In genomic region chr16:15618392-15618791, GRCh38 we compare ENCODE assay signal across 9 cellular contexts. TPM values are rescaled to one million over a fixed set of nuclear protein-coding genes. Genes with fewer than 3 reads are reported as not detected.
A peak's percentile ranks its signal among the peaks of the same experiment; 100 is the strongest.
DNase-seq lines count a peak whose midpoint lies in the region; TF ChIP-seq lines count a peak whose summit lies in the region.
"Had no signal": no experiment of that assay in that cellular context is flagged by ENCODE, and none has a peak within 500 bp of the region (broad histone marks: within the 10 kb centered on the region; RNA-seq: fewer than 3 reads in every experiment).

No MANE protein-coding gene starts in this region.

- no peak overlapping the region for H3K4me3 ChIP-seq in cardiac fibroblast (replicated peaks in 1 of 2; ENCODE audit: low read depth in 2 of 2, low read length in 2 of 2)

- DNase-seq in Daoy (ENCODE audit: low read depth) (peak; percentile 45), M059J (ENCODE audit: low read depth) (peak; percentile 46), cardiac fibroblast (ENCODE audit: low read depth in 2 of 2) (peak; percentile 40 to 82), non-pigmented ciliary epithelial cell (ENCODE audit: low read depth) (peak; percentile 46), nucleus accumbens (lab: John Stamatoyannopoulos, UW) (no peak), iPS-NIHi7 (ENCODE audit: extremely low spot score) (no peak), midbrain (lab: John Stamatoyannopoulos, UW) (no peak)
- DNase-seq: glutamatergic neuron, MM.1S had no signal

- no peak for TF ChIP-seq CTCF in cardiac fibroblast (IDR thresholded peaks at IDR 0.05; ENCODE audit: low read depth, low read length)

RNA-seq across cellular contexts. Expression of gene MARF1, which starts 24.6 kb away (rescaled TPM):
- 4.1 and 7.9 TPM in 2 replicates for total RNA-seq in Daoy (2014; rRNA removed; shearing (Covaris generic))
- 11.7 and 13.8 TPM in 2 replicates for total RNA-seq in M059J (2014; rRNA removed; shearing (Covaris generic))

RNA-seq across cellular contexts. Expression of gene NDE1, which starts 31.7 kb away (rescaled TPM):
- 42.7 and 70.8 TPM in 2 replicates for total RNA-seq in Daoy (2014; rRNA removed; shearing (Covaris generic))
- total RNA-seq in M059J (2014; rRNA removed; shearing (Covaris generic)) = 57.7 and 78.6 TPM in 2 replicates

Comparison
In these comparisons a context has a peak if more than half of its experiments do, and no peak if none do; other contexts are left out.
1. DNase-seq: peak in Daoy (single experiment), M059J (single experiment), cardiac fibroblast (2 of 2) and non-pigmented ciliary epithelial cell (single experiment); none in nucleus accumbens (0 of 56), iPS-NIHi7 (single experiment) and midbrain (single experiment).